ENCODE assay signal across 26 cellular contexts in genomic region chr1:91584866-91585265, GRCh38.
DNase-seq lines count a peak whose midpoint lies in the region; ATAC-seq, FAIRE-seq and TF ChIP-seq lines count a peak whose summit lies in the region.
"Had no signal": no experiment of that assay in that cellular context is flagged by ENCODE, and none has a peak within 500 bp of the region (broad histone marks: within the 10 kb centered on the region; RNA-seq: fewer than 3 reads in every experiment).

No MANE protein-coding gene starts in this region.

- H3K4me3 ChIP-seq in left ventricle myocardium inferior: no peak overlapping the region

- TF ChIP-seq CTCF in left ventricle myocardium inferior (IDR thresholded peaks at IDR 0.05; ENCODE audit: borderline replicate concordance): no peak
- TF ChIP-seq CTCF in nephron progenitor cell (IDR thresholded peaks at IDR 0.05): no peak

- peak overlapping the region; percentile 75 for H3K27ac ChIP-seq in left ventricle myocardium inferior (replicated peaks)
- H3K27ac ChIP-seq: WERI-Rb-1 had no signal

- peaks cover 37% of the 10 kb centered on the region for H3K4me1 Mint-ChIP-seq in nephron progenitor cell

- DNase-seq in Right ventricle myocardium inferior (ENCODE audit: missing footprints) (no peak), cardiac septum (ENCODE audit: low spot score) (no peak), left ventricle myocardium inferior (no peak), nephron progenitor cell (no peak), HTR-8/SVneo (ENCODE audit: insufficient read length, low spot score) (no peak), amygdala (lab: John Stamatoyannopoulos, UW) (no peak)
- DNase-seq in activated naive CD4-positive, alpha-beta T cell treated with Interleukin-2 at 50 U/mL for 16 hours: no peak
- DNase-seq: activated CD4-positive, alpha-beta T cell treated with anti-CD3 and anti-CD28 coated beads, Interleukin-2, amount 10 ng/mL, durations not matched to agents 7 days and 5 days; activated naive CD4-positive, alpha-beta T cell treated with anti-CD3 and anti-CD28 coated beads for 36 hours; activated T-cell treated with anti-CD3 and anti-CD28 coated beads, Interleukin-2, amount 50 U/mL, for 72 hours; DMS153; effector memory CD4-positive, alpha-beta T cell; hypothalamus; islet precursor cell; NCI-H187; NCI-H526 treated with DMSO at 0.1 percent for 48 hours; occipital lobe; retina; SK-N-SH; stimulated activated CD4-positive, alpha-beta T cell treated with anti-CD3 and anti-CD28 coated beads, Interleukin-4, amount 100 ng/mL, for 24 hours; stimulated activated naive CD4-positive, alpha-beta T cell; T-helper 2 cell; WERI-Rb-1 had no signal

- no peaks in the 10 kb centered on the region for H3K27me3 ChIP-seq in left ventricle myocardium inferior (ENCODE audit: low read depth)

- H3K9me3 Mint-ChIP-seq in nephron progenitor cell: no peaks in the 10 kb centered on the region
- H3K9me3 Mint-ChIP-seq: activated naive CD4-positive, alpha-beta T cell treated with anti-CD3 and anti-CD28 coated beads for 36 hours had no signal

- intact Hi-C loops in Right ventricle myocardium inferior (cut with DNase I) (loop anchor here (5.0 kb wide), 2 partner anchors 122 to 242 kb away; no protein-coding TSS in a partner anchor), cardiac septum (cut with DNase I) (loop anchor here (1.0 to 5.0 kb wide), 3 partner anchors 15 to 122 kb away; no protein-coding TSS in a partner anchor), left ventricle myocardium inferior (cut with micrococcal nuclease) (no loop called here)

- peak overlapping the region; percentile 52 for H3K27ac Mint-ChIP-seq in nephron progenitor cell
- H3K27ac Mint-ChIP-seq: activated CD4-positive, alpha-beta T cell treated with anti-CD3 and anti-CD28 coated beads, Interleukin-2, amount 10 ng/mL, durations not matched to agents 7 days and 5 days; activated naive CD4-positive, alpha-beta T cell treated with anti-CD3 and anti-CD28 coated beads for 36 hours; activated T-cell treated with anti-CD3 and anti-CD28 coated beads, Interleukin-2, amount 50 U/mL, for 72 hours had no signal

- H3K4me3 Mint-ChIP-seq in nephron progenitor cell: no peak overlapping the region
- H3K4me3 Mint-ChIP-seq: activated CD4-positive, alpha-beta T cell treated with anti-CD3 and anti-CD28 coated beads, Interleukin-2, amount 10 ng/mL, durations not matched to agents 7 days and 5 days; activated naive CD4-positive, alpha-beta T cell treated with anti-CD3 and anti-CD28 coated beads for 36 hours; activated T-cell treated with anti-CD3 and anti-CD28 coated beads, Interleukin-2, amount 50 U/mL, for 72 hours had no signal

- H3K4me1 ChIP-seq in left ventricle myocardium inferior: peaks cover 38% of the 10 kb centered on the region

- no peaks in the 10 kb centered on the region for H3K36me3 Mint-ChIP-seq in nephron progenitor cell (ENCODE audit: low read depth)

- no peak for FAIRE-seq in HTR-8/SVneo (lab: Jason Lieb, UNC)
- FAIRE-seq: colon, frontal cortex had no signal

- peaks cover 6% of the 10 kb centered on the region for H3K27me3 Mint-ChIP-seq in nephron progenitor cell (ENCODE audit: low read depth, poor library complexity)

- no peaks in the 10 kb centered on the region for H3K36me3 ChIP-seq in left ventricle myocardium inferior
- H3K36me3 ChIP-seq: WERI-Rb-1 had no signal

- peak; percentile 88 for ATAC-seq in Right ventricle myocardium inferior
- ATAC-seq in HG02798 (IDR thresholded peaks at IDR 0.05; ENCODE audit: poor library complexity, unreplicated experiment): no peak
- ATAC-seq: activated T-cell treated with anti-CD3 and anti-CD28 coated beads, Interleukin-2, amount 50 U/mL, for 72 hours had no signal

- no peaks in the 10 kb centered on the region for H3K9me3 ChIP-seq in left ventricle myocardium inferior (replicated peaks)
- H3K9me3 ChIP-seq: SK-N-SH had no signal
